17 cellular contexts compared by ENCODE assay signal in the genomic region with DNA sequence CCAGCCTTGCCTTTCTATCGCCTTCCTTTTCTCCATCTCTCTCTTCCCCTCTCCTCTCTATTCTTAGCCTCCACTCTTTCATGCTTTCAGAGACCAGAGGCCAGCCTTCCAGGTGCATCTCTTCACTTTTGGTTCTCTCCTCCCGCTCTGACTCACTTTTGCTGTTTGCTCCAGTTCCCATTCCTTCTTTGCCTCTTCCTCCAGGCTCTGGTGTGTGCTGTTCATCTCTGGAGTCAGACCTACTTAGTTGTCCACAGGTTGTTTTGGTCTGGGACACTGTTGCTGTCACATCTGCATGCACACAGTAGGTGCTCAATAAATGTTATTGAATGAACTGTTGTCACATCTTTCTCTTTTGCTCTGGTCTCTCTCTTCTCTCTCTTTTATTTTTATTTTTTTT. TPM values are rescaled to one million over a fixed set of nuclear protein-coding genes. Genes with fewer than 3 reads are reported as not detected.
DNase-seq lines count a peak whose midpoint lies in the region; ATAC-seq, FAIRE-seq and TF ChIP-seq lines count a peak whose summit lies in the region.
"Had no signal": no experiment of that assay in that cellular context is flagged by ENCODE, and none has a peak within 500 bp of the region (broad histone marks: within the 10 kb centered on the region; RNA-seq: fewer than 3 reads in every experiment).

No MANE protein-coding gene starts in this region.

- H3K4me3 Mint-ChIP-seq in activated naive CD4-positive, alpha-beta T cell treated with anti-CD3 and anti-CD28 coated beads, Interleukin-2, amount 10 ng/mL, durations not matched to agents 7 days and 5 days = peak overlapping the region; percentile 2
- H3K4me3 Mint-ChIP-seq in memory B cell (peak overlapping the region; percentile 22), endodermal cell (no peak overlapping the region)

- no peak for ATAC-seq in memory B cell (ENCODE audit: low read depth)

- H3K4me3 ChIP-seq in HEK293 (ENCODE audit: low read depth, low read length) (no peak overlapping the region), osteoblast (ENCODE audit: insufficient read depth, low read length) (no peak overlapping the region), endodermal cell (ENCODE audit: low read length) (no peak overlapping the region)
- H3K4me3 ChIP-seq: Peyer's patch had no signal

- H3K9ac ChIP-seq in endodermal cell (ENCODE audit: extremely low read depth, low read length, poor library complexity, severe bottlenecking) = no peak overlapping the region

- peaks cover 3% of the 10 kb centered on the region; the same call in 1 of the 2 replicates for H3K4me1 ChIP-seq in HEK293 (ENCODE audit: control insufficient read depth, insufficient read depth, low read length)
- no peaks in the 10 kb centered on the region for H3K4me1 ChIP-seq in osteoblast (ENCODE audit: insufficient read depth, low read length)
- H3K4me1 ChIP-seq in endodermal cell (ENCODE audit: control insufficient read depth, insufficient read depth, low read length) = no peaks in the 10 kb centered on the region

- H2AFZ ChIP-seq in osteoblast (ENCODE audit: low read length) = no peak overlapping the region

- H3K27me3 Mint-ChIP-seq in activated naive CD4-positive, alpha-beta T cell treated with anti-CD3 and anti-CD28 coated beads, Interleukin-2, amount 10 ng/mL, durations not matched to agents 7 days and 5 days = peaks cover 95% of the 10 kb centered on the region
- H3K27me3 Mint-ChIP-seq in memory B cell (peaks cover 42% of the 10 kb centered on the region), endodermal cell (ENCODE audit: insufficient read depth) (peaks cover 91% of the 10 kb centered on the region)

- no peak for FAIRE-seq in D721Med (lab: Jason Lieb, UNC)

- H3K36me3 Mint-ChIP-seq in activated naive CD4-positive, alpha-beta T cell treated with anti-CD3 and anti-CD28 coated beads, Interleukin-2, amount 10 ng/mL, durations not matched to agents 7 days and 5 days = no peaks in the 10 kb centered on the region
- H3K36me3 Mint-ChIP-seq in memory B cell = no peaks in the 10 kb centered on the region
- H3K36me3 Mint-ChIP-seq in endodermal cell (ENCODE audit: low read depth) = no peaks in the 10 kb centered on the region

- H3K9me3 ChIP-seq in HEK293 (ENCODE audit: control insufficient read depth, insufficient read depth, low read depth, low read length) = no peaks in the 10 kb centered on the region
- no peaks in the 10 kb centered on the region for H3K9me3 ChIP-seq in osteoblast (ENCODE audit: low read depth, low read length)
- H3K9me3 ChIP-seq in endodermal cell (ENCODE audit: control insufficient read depth, low read length) = no peaks in the 10 kb centered on the region
- H3K9me3 ChIP-seq: Peyer's patch had no signal

- no peaks in the 10 kb centered on the region for H3K9me3 Mint-ChIP-seq in activated naive CD4-positive, alpha-beta T cell treated with anti-CD3 and anti-CD28 coated beads, Interleukin-2, amount 10 ng/mL, durations not matched to agents 7 days and 5 days
- no peaks in the 10 kb centered on the region for H3K9me3 Mint-ChIP-seq in memory B cell
- H3K9me3 Mint-ChIP-seq in endodermal cell = no peaks in the 10 kb centered on the region

- POLR2A ChIA-PET in HEK293 (lab: Yijun Ruan, JAX) = no interaction called here

- no peaks in the 10 kb centered on the region for H4K20me1 ChIP-seq in osteoblast (ENCODE audit: insufficient read depth, low read length)

- DNase-seq in activated naive CD4-positive, alpha-beta T cell treated with anti-CD3 and anti-CD28 coated beads, Interleukin-2, amount 10 ng/mL, durations not matched to agents 7 days and 5 days = no peak
- DNase-seq in activated naive CD4-positive, alpha-beta T cell treated with Interleukin-2 at 50 U/mL for 16 hours = no peak
- no peak for DNase-seq in memory B cell (ENCODE audit: low spot score in 2 of 2)
- DNase-seq in osteoblast (ENCODE audit: insufficient read length, low spot score, missing footprints) = peak; percentile 68
- no peak for DNase-seq in endodermal cell
- DNase-seq in D721Med (ENCODE audit: insufficient read length, low spot score) = no peak
- no peak for DNase-seq in SW480 (ENCODE audit: low spot score)
- DNase-seq: AML-193, HCEC 1CT, MV-4-11, NCI-H1417 treated with DMSO at 0.1 percent for 48 hours, NCI-H2029 treated with DMSO at 0.1 percent for 48 hours, NCI-H510A, Peyer's patch, SHP77 had no signal

- H3K27me3 ChIP-seq in osteoblast (ENCODE audit: insufficient read depth, low read length) (peaks cover 86% of the 10 kb centered on the region), endodermal cell (ENCODE audit: control insufficient read depth, insufficient read depth, low read length, poor library complexity, severe bottlenecking) (peaks cover 96% of the 10 kb centered on the region)

- TF ChIP-seq CTCF in HEK293 (tag by site-specific recombination; IDR thresholded peaks at IDR 0.05) (no peak), osteoblast (IDR thresholded peaks at IDR 0.05; ENCODE audit: extremely low read depth, low read depth, low read length) (no peak), endodermal cell (conservative IDR thresholded peaks at IDR 0.05) (no peak), D721Med (IDR thresholded peaks at IDR 0.05; ENCODE audit: insufficient read depth, missing control alignments) (no peak)

- H3K36me3 ChIP-seq in HEK293 (ENCODE audit: control insufficient read depth in 2 of 2, insufficient read depth in 1 of 2, low read length in 2 of 2) = no peaks in the 10 kb centered on the region
- no peaks in the 10 kb centered on the region for H3K36me3 ChIP-seq in osteoblast (ENCODE audit: insufficient read depth, low read length)
- H3K36me3 ChIP-seq in endodermal cell (ENCODE audit: control insufficient read depth, insufficient read depth, low read length) = no peaks in the 10 kb centered on the region
- H3K36me3 ChIP-seq: Peyer's patch had no signal

- no peak overlapping the region for H3K27ac Mint-ChIP-seq in activated naive CD4-positive, alpha-beta T cell treated with anti-CD3 and anti-CD28 coated beads, Interleukin-2, amount 10 ng/mL, durations not matched to agents 7 days and 5 days
- no peak overlapping the region for H3K27ac Mint-ChIP-seq in memory B cell
- H3K27ac Mint-ChIP-seq in endodermal cell = no peak overlapping the region

- no peak overlapping the region for H3K4me2 ChIP-seq in osteoblast (ENCODE audit: insufficient read depth, low read length)

- no peaks in the 10 kb centered on the region for H3K79me2 ChIP-seq in osteoblast (ENCODE audit: insufficient read depth, low read length)

- H3K4me1 Mint-ChIP-seq in activated naive CD4-positive, alpha-beta T cell treated with anti-CD3 and anti-CD28 coated beads, Interleukin-2, amount 10 ng/mL, durations not matched to agents 7 days and 5 days = peaks cover 6% of the 10 kb centered on the region
- H3K4me1 Mint-ChIP-seq in memory B cell (peaks cover 16% of the 10 kb centered on the region), endodermal cell (peaks cover 6% of the 10 kb centered on the region)

- 68 to 74% methylated on average over 2 of the region's 2 CpGs for WGBS in endodermal cell (ENCODE audit: insufficient coverage in 1 of 2, insufficient read length in 1 of 2), 2 experiments

- no peak overlapping the region for H3K27ac ChIP-seq in HEK293 (ENCODE audit: extremely low read depth, low read depth, low read length)
- H3K27ac ChIP-seq in osteoblast (ENCODE audit: low read depth, low read length) = no peak overlapping the region
- H3K27ac ChIP-seq in endodermal cell (ENCODE audit: low read depth, low read length) = no peak overlapping the region
- H3K27ac ChIP-seq: HL-60, Peyer's patch had no signal

- CTCF ChIA-PET in activated naive CD4-positive, alpha-beta T cell treated with anti-CD3 and anti-CD28 coated beads, Interleukin-2, amount 10 ng/mL, durations not matched to agents 7 days and 5 days (lab: Charles Lee) = no interaction called here
- CTCF ChIA-PET in HEK293 (lab: Yijun Ruan, JAX) = no interaction called here

TF ChIP-seq in HEK293, 187 proteins besides CTCF, POLR2A, EP300 and RAD21 (continues in another document):
- no peak for TF ChIP-seq ZNF24 (tag by site-specific recombination; IDR thresholded peaks at IDR 0.05)
- TF ChIP-seq, protein P1, sequence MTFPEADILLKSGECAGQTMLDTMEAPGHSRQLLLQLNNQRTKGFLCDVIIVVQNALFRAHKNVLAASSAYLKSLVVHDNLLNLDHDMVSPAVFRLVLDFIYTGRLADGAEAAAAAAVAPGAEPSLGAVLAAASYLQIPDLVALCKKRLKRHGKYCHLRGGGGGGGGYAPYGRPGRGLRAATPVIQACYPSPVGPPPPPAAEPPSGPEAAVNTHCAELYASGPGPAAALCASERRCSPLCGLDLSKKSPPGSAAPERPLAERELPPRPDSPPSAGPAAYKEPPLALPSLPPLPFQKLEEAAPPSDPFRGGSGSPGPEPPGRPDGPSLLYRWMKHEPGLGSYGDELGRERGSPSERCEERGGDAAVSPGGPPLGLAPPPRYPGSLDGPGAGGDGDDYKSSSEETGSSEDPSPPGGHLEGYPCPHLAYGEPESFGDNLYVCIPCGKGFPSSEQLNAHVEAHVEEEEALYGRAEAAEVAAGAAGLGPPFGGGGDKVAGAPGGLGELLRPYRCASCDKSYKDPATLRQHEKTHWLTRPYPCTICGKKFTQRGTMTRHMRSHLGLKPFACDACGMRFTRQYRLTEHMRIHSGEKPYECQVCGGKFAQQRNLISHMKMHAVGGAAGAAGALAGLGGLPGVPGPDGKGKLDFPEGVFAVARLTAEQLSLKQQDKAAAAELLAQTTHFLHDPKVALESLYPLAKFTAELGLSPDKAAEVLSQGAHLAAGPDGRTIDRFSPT (tag by site-specific recombination; IDR thresholded peaks at IDR 0.05) = no peak
- TF ChIP-seq ZNF366 (tag by site-specific recombination; conservative IDR thresholded peaks at IDR 0.05) = 0 out of 2 replicates have a peak, but pooled peaks have one; percentile 41

RNA-seq across cellular contexts. Expression of a gene that starts 1.6 kb away (rescaled TPM):
- not detected in 2 replicates for total RNA-seq in osteoblast
- total RNA-seq in endodermal cell = under 1 TPM; 0.22 to 0.77 TPM
- polyA plus RNA-seq in endodermal cell (2013, experiment 1 of 2) = 0.68 TPM
- polyA plus RNA-seq in endodermal cell (2013, experiment 2 of 2) = 0.83 TPM
- total RNA-seq: Peyer's patch had no signal
